8 cellular contexts compared by ENCODE assay signal in the genomic region with DNA sequence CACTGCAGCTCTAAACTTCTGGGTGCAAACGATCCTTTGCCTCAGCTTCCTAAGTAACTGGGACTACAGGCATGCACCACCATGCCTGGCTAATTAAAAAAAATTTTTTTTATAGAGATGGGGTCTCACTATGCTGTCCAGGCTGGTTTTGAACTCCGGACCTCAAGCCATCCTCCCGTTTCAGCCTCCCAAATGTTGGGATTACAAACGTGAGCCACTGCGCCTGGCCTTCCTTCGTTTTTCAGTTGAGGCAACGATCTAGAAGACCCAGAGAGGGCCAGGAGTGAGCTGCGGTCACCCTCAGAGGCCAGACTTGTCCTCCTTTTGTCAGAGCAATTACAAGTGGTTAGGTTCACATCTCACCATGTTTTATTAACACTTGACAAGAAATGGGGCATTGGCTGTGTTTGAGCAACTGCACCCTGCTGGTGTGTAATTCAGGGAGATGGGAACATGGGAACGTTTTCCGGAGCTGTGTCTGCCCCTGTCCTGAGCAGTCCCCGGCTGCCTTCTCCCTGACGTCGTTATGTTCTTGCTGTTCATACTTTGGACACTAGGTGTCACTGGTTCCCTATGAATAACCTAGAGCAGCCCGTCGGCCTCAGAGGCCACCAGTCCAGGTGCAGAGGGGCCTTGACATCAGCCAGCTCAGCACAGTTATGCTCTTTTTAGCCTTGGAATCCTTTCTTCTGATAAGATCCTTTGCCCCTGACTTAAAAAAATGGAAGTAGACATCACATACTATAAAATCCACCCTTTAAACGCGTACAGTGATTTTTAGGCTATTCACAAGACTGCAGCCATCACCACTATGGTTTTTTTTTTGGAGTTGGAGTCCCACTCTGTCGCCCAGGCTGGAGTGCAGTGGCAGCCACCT.
DNase-seq lines count a peak whose midpoint lies in the region; ATAC-seq, FAIRE-seq and TF ChIP-seq lines count a peak whose summit lies in the region.

No MANE protein-coding gene starts in this region.

- H3K4me3 Mint-ChIP-seq in astrocyte (ENCODE audit: unreplicated experiment), result no peak overlapping the region

- no peak overlapping the region for H3K4me3 ChIP-seq in astrocyte (ENCODE audit: insufficient read depth, low read depth, low read length)
- no peak overlapping the region for H3K4me3 ChIP-seq in smooth muscle cell

- peaks cover 13% of the 10 kb centered on the region for H3K9me3 Mint-ChIP-seq in astrocyte (ENCODE audit: unreplicated experiment)

- peak; percentile 86 for ATAC-seq in HG02763 (IDR thresholded peaks at IDR 0.05; ENCODE audit: unreplicated experiment)

- no peak overlapping the region for H3K4me2 ChIP-seq in astrocyte (ENCODE audit: low read length)
- H3K4me2 ChIP-seq in smooth muscle cell, result no peak overlapping the region

- TF ChIP-seq POLR2A in GM12892 (IDR thresholded peaks at IDR 0.05; ENCODE audit: low read depth, low read length), result no peak

- H4K20me1 ChIP-seq in astrocyte (ENCODE audit: insufficient read depth, low read length), result no peaks in the 10 kb centered on the region
- no peaks in the 10 kb centered on the region for H4K20me1 ChIP-seq in smooth muscle cell (ENCODE audit: low read depth)

- H3K79me2 ChIP-seq in astrocyte (ENCODE audit: insufficient read depth, low read length), result no peaks in the 10 kb centered on the region
- no peaks in the 10 kb centered on the region for H3K79me2 ChIP-seq in smooth muscle cell (ENCODE audit: low read depth)

- H2AFZ ChIP-seq in astrocyte (ENCODE audit: low read depth, low read length) (no peak overlapping the region), smooth muscle cell (ENCODE audit: low read depth) (no peak overlapping the region)

- peaks cover 41% of the 10 kb centered on the region for H3K27me3 Mint-ChIP-seq in astrocyte (ENCODE audit: low read depth, unreplicated experiment)

- no peaks in the 10 kb centered on the region for H3F3A ChIP-seq in smooth muscle cell (ENCODE audit: low read depth)

- H3K4me1 Mint-ChIP-seq in astrocyte (ENCODE audit: low read depth, unreplicated experiment), result no peaks in the 10 kb centered on the region

- H3K27ac Mint-ChIP-seq in astrocyte (ENCODE audit: unreplicated experiment), result no peak overlapping the region

- H3K27ac ChIP-seq in 22Rv1, result no peak overlapping the region
- no peak overlapping the region for H3K27ac ChIP-seq in astrocyte (ENCODE audit: low read depth, low read length)
- H3K27ac ChIP-seq in smooth muscle cell (ENCODE audit: low read depth), result no peak overlapping the region

- no peaks in the 10 kb centered on the region for H3K9me3 ChIP-seq in astrocyte (ENCODE audit: insufficient read depth, low read depth, low read length)
- H3K9me3 ChIP-seq in smooth muscle cell (replicated peaks; ENCODE audit: low read depth), result no peaks in the 10 kb centered on the region

- H3K36me3 ChIP-seq in astrocyte (ENCODE audit: insufficient read depth, low read length), result no peaks in the 10 kb centered on the region
- no peaks in the 10 kb centered on the region for H3K36me3 ChIP-seq in smooth muscle cell (ENCODE audit: low read depth)

- H3K27me3 ChIP-seq in astrocyte (ENCODE audit: insufficient read depth, low read length) (no peaks in the 10 kb centered on the region), smooth muscle cell (ENCODE audit: low read depth) (peaks cover 23% of the 10 kb centered on the region)

- WGBS in smooth muscle cell (ENCODE audit: low lambda C conversion rate), result 47% methylated on average over 18 of the region's 18 CpGs

- DNase-seq in GM12892 (ENCODE audit: insufficient read length) (peak; percentile 59), NCI-H146 (lab: John Stamatoyannopoulos, UW) (peak; percentile 82), T-helper 2 cell (peak in 4 of 5 experiments; percentile 1 to 54 (median 10)), astrocyte (ENCODE audit: low read depth) (peak; percentile 20), hippocampal formation (lab: John Stamatoyannopoulos, UW) (peak; percentile 32 to 54), smooth muscle cell (lab: John Stamatoyannopoulos, UW; ENCODE audit: unreplicated experiment) (peak; percentile 10)

- H3K36me3 Mint-ChIP-seq in astrocyte (ENCODE audit: low read depth, unreplicated experiment), result no peaks in the 10 kb centered on the region

- TF ChIP-seq CTCF in 22Rv1 (IDR thresholded peaks at IDR 0.05), result peak; percentile 90
- peak; percentile 72 for TF ChIP-seq CTCF in astrocyte (IDR thresholded peaks at IDR 0.05; ENCODE audit: insufficient read depth, low read depth, low read length)
- TF ChIP-seq CTCF in smooth muscle cell (IDR thresholded peaks at IDR 0.05; ENCODE audit: borderline replicate concordance, insufficient read depth, poor library complexity, severe bottlenecking), result peak; percentile 73

- H3K9ac ChIP-seq in astrocyte (ENCODE audit: low read length) (no peak overlapping the region), smooth muscle cell (ENCODE audit: low read depth) (no peak overlapping the region)

- H3K4me1 ChIP-seq in astrocyte (ENCODE audit: insufficient read depth, low read length), result no peaks in the 10 kb centered on the region
- H3K4me1 ChIP-seq in smooth muscle cell (ENCODE audit: low read depth), result no peaks in the 10 kb centered on the region

- FAIRE-seq in GM12892 (lab: Jason Lieb, UNC) (peak; percentile 85), astrocyte (lab: Jason Lieb, UNC) (peak; percentile 71)

Comparison
In these comparisons a context has a peak if more than half of its experiments do, and no peak if none do; other contexts are left out.
1. DNase-seq: peak in every context shown above with its lines; median percentile 82 in NCI-H146; 59 in GM12892; 43 in hippocampal formation; 20 in astrocyte; 10 in T-helper 2 cell; 10 in smooth muscle cell.